In genomic region chr16:88914750-88915368, GRCh38 we compare ENCODE assay signal across 16 cellular contexts. TPM values are rescaled to one million over a fixed set of nuclear protein-coding genes. Genes with fewer than 3 reads are reported as not detected.
DNase-seq lines count a peak whose midpoint lies in the region; ATAC-seq, FAIRE-seq and TF ChIP-seq lines count a peak whose summit lies in the region.
"Had no signal": no experiment of that assay in that cellular context is flagged by ENCODE, and none has a peak within 500 bp of the region (broad histone marks: within the 10 kb centered on the region; RNA-seq: fewer than 3 reads in every experiment).

No MANE protein-coding gene starts in this region.

- no peak for TF ChIP-seq RAD21 in SK-N-SH (IDR thresholded peaks at IDR 0.05; ENCODE audit: low read length)

- ATAC-seq in left cardiac atrium, result peak; percentile 37 to 83
- ATAC-seq in upper lobe of right lung, result peak; percentile 24
- ATAC-seq in GM18511 (IDR thresholded peaks at IDR 0.05; ENCODE audit: unreplicated experiment), result no peak
- no peak for ATAC-seq in HG02763 (IDR thresholded peaks at IDR 0.05; ENCODE audit: unreplicated experiment)

- H3K27me3 ChIP-seq in SK-N-SH (ENCODE audit: insufficient read depth), result peaks cover 28% of the 10 kb centered on the region
- no peaks in the 10 kb centered on the region for H3K27me3 ChIP-seq in upper lobe of right lung
- H3K27me3 ChIP-seq: adrenal gland had no signal

- DNase-seq in GM03348 (ENCODE audit: low spot score), result peak; percentile 95
- DNase-seq in SK-N-SH, result no peak
- DNase-seq in left cardiac atrium, result no peak
- no peak for DNase-seq in upper lobe of right lung
- no peak for DNase-seq in H54 (ENCODE audit: insufficient read length, low spot score)
- DNase-seq: activated B cell treated with CpG ODN at 0.5 μM for 24 hours, adrenal gland, DMS79 treated with DMSO at 0.1 percent for 48 hours, GOT3, natural killer cell had no signal

- H4K20me1 ChIP-seq in SK-N-SH (ENCODE audit: insufficient read depth), result no peaks in the 10 kb centered on the region

- no peak overlapping the region for H2AFZ ChIP-seq in SK-N-SH (ENCODE audit: low read depth)

- no peaks in the 10 kb centered on the region for H3K9me2 ChIP-seq in SK-N-SH

- CTCF ChIA-PET in SK-N-SH (lab: Yijun Ruan, JAX), result interaction anchor here (1.0 kb wide), 1 partner anchor 57 kb away, joined by 3 read pairs; no protein-coding TSS in a partner anchor

- intact Hi-C loops in left cardiac atrium (cut with DNase I) (no loop called here), upper lobe of right lung (cut with DNase I) (no loop called here)

- 24% methylated on average over 8 of the region's 20 CpGs for WGBS in SK-N-SH (ENCODE audit: low lambda C conversion rate)

- no peak for TF ChIP-seq EP300 in SK-N-SH (IDR thresholded peaks at IDR 0.05; ENCODE audit: borderline replicate concordance in 1 of 2, low read depth in 1 of 2, low read length in 1 of 2)

- H3F3A ChIP-seq in SK-N-SH (replicated peaks; ENCODE audit: insufficient read depth), result peaks cover 4% of the 10 kb centered on the region

- no peak overlapping the region for H3K27ac ChIP-seq in SK-N-SH (ENCODE audit: low read depth in 2 of 2, low read length in 1 of 2)
- H3K27ac ChIP-seq in upper lobe of right lung, result peak overlapping the region; percentile 56
- H3K27ac ChIP-seq: adrenal gland had no signal

- no peak for TF ChIP-seq CTCF in SK-N-SH (IDR thresholded peaks at IDR 0.05)
- no peak for TF ChIP-seq CTCF in upper lobe of right lung (IDR thresholded peaks at IDR 0.05)

- no peak overlapping the region for H3K9ac ChIP-seq in SK-N-SH

- TF ChIP-seq POLR2A in H54 (IDR thresholded peaks at IDR 0.05; ENCODE audit: low read depth, low read length), result no peak

- H3K79me2 ChIP-seq in SK-N-SH (ENCODE audit: insufficient read depth), result no peaks in the 10 kb centered on the region

- H3K4me2 ChIP-seq in SK-N-SH, result no peak overlapping the region

- H3K9me3 ChIP-seq in SK-N-SH, result no peaks in the 10 kb centered on the region
- H3K9me3 ChIP-seq in upper lobe of right lung, result no peaks in the 10 kb centered on the region
- H3K9me3 ChIP-seq: adrenal gland had no signal

- H3K36me3 ChIP-seq in SK-N-SH (replicated peaks in 1 of 2; ENCODE audit: control insufficient read depth in 1 of 2, insufficient read depth in 2 of 2, low read length in 1 of 2) (no peaks in the 10 kb centered on the region), upper lobe of right lung (no peaks in the 10 kb centered on the region)
- H3K36me3 ChIP-seq: adrenal gland had no signal

- no peak overlapping the region for H3K4me3 ChIP-seq in SK-N-SH (ENCODE audit: low read depth in 2 of 2, low read length in 1 of 2)
- no peak overlapping the region for H3K4me3 ChIP-seq in upper lobe of right lung
- H3K4me3 ChIP-seq: adrenal gland had no signal

- peaks cover 0 to 6% of the 10 kb centered on the region in 2 experiments; a peak in 1 of 4 replicates for H3K4me1 ChIP-seq in SK-N-SH (ENCODE audit: control insufficient read depth in 1 of 2, insufficient read depth in 2 of 2, low read depth in 1 of 2, low read length in 1 of 2)
- H3K4me1 ChIP-seq in upper lobe of right lung, result peaks cover 18% of the 10 kb centered on the region

- POLR2A ChIA-PET in SK-N-SH (lab: Yijun Ruan, JAX), result no interaction called here

- FAIRE-seq in H54 (lab: Jason Lieb, UNC), result no peak

TF ChIP-seq in SK-N-SH, 30 proteins besides CTCF, POLR2A, EP300 and RAD21:
- TF ChIP-seq TCF12 (IDR thresholded peaks at IDR 0.05) (peak; percentile 84), POLR2AphosphoS5 (IDR thresholded peaks at IDR 0.05; ENCODE audit: low read depth, low read length) (no peak)

RNA-seq across cellular contexts. Expression of gene PABPN1L, which starts 48.4 kb away (rescaled TPM):
- not detected in 2 replicates for polyA plus RNA-seq in SK-N-SH (2012; rRNA removed)
- not detected in 2 replicates for polyA plus RNA-seq in SK-N-SH (2012; cell fraction: cytosol; rRNA removed)
- not detected in 2 replicates for polyA plus RNA-seq in SK-N-SH (2012; cell fraction: nucleus; rRNA removed)
- total RNA-seq in left cardiac atrium, result not detected
- not detected for total RNA-seq in upper lobe of right lung
- total RNA-seq: kidney epithelial cell, MCF 10A, skeletal muscle tissue, subcutaneous adipose tissue had no signal

RNA-seq across cellular contexts. Expression of gene TRAPPC2L, which starts 57.9 kb away (rescaled TPM):
- polyA plus RNA-seq in SK-N-SH (2012; rRNA removed), result 73.9 and 74.4 TPM in 2 replicates
- 52.1 and 63.3 TPM in 2 replicates for polyA plus RNA-seq in SK-N-SH (2012; cell fraction: cytosol; rRNA removed)
- 68.2 and 74.9 TPM in 2 replicates for polyA plus RNA-seq in SK-N-SH (2012; cell fraction: nucleus; rRNA removed)
- 10 to 100 TPM; 46.0 to 54.3 TPM for total RNA-seq in left cardiac atrium
- 43.9 TPM for total RNA-seq in upper lobe of right lung

RNA-seq across cellular contexts. Expression of gene GALNS, which starts 58.1 kb away (rescaled TPM):
- polyA plus RNA-seq in SK-N-SH (2012; rRNA removed), result 13.8 and 16.5 TPM in 2 replicates
- polyA plus RNA-seq in SK-N-SH (2012; cell fraction: cytosol; rRNA removed), result 12.1 and 15.9 TPM in 2 replicates
- 43.5 and 44.1 TPM in 2 replicates for polyA plus RNA-seq in SK-N-SH (2012; cell fraction: nucleus; rRNA removed)
- total RNA-seq in left cardiac atrium (10 to 100 TPM; 17.1 to 19.0 TPM), upper lobe of right lung (32.8 TPM)

Comparison
In these comparisons a context has a peak if more than half of its experiments do, and no peak if none do; other contexts are left out.
1. ATAC-seq: peak in left cardiac atrium (2 of 2) and upper lobe of right lung (single experiment); none in GM18511 (single experiment) and HG02763 (single experiment).